In genomic region chr7:22193361-22194016, GRCh38 we compare ENCODE assay signal across 10 cellular contexts.
A peak's percentile ranks its signal among the peaks of the same experiment; 100 is the strongest.
DNase-seq lines count a peak whose midpoint lies in the region; ATAC-seq lines count a peak whose summit lies in the region.
"Had no signal": no experiment of that assay in that cellular context is flagged by ENCODE, and none has a peak within 500 bp of the region (broad histone marks: within the 10 kb centered on the region; RNA-seq: fewer than 3 reads in every experiment).

No MANE protein-coding gene starts in this region.

- no peaks in the 10 kb centered on the region for H3K9me3 Mint-ChIP-seq in activated CD4-positive, alpha-beta memory T cell treated with anti-CD3 and anti-CD28 coated beads, Interleukin-2, amount 10 ng/mL, durations not matched to agents 7 days and 5 days

- H3K36me3 Mint-ChIP-seq in activated CD4-positive, alpha-beta memory T cell treated with anti-CD3 and anti-CD28 coated beads, Interleukin-2, amount 10 ng/mL, durations not matched to agents 7 days and 5 days (ENCODE audit: low read depth) = no peaks in the 10 kb centered on the region

- in situ Hi-C loops in G401 (cut with HindIII; ENCODE audit: low sequenced_read_pairs) = no loop called here

- no peak overlapping the region for H3K27ac ChIP-seq in rectal smooth muscle tissue (ENCODE audit: low read depth, low read length)

- ATAC-seq in HG03045 (IDR thresholded peaks at IDR 0.05; ENCODE audit: unreplicated experiment) = no peak
- no peak for ATAC-seq in HG02763 (IDR thresholded peaks at IDR 0.05; ENCODE audit: unreplicated experiment)

- no peak overlapping the region for H3K4me3 Mint-ChIP-seq in activated CD4-positive, alpha-beta memory T cell treated with anti-CD3 and anti-CD28 coated beads, Interleukin-2, amount 10 ng/mL, durations not matched to agents 7 days and 5 days

- no peaks in the 10 kb centered on the region for H3K4me1 ChIP-seq in rectal smooth muscle tissue (ENCODE audit: control insufficient read depth, insufficient read depth, low read length)

- H3K36me3 ChIP-seq in rectal smooth muscle tissue (ENCODE audit: control insufficient read depth, insufficient read depth, low read length) = peaks cover 2% of the 10 kb centered on the region

- CTCF ChIA-PET in activated CD4-positive, alpha-beta memory T cell treated with anti-CD3 and anti-CD28 coated beads, Interleukin-2, amount 10 ng/mL, durations not matched to agents 7 days and 5 days (lab: Charles Lee) = no interaction called here

- peaks cover 24% of the 10 kb centered on the region for H3K27me3 Mint-ChIP-seq in activated CD4-positive, alpha-beta memory T cell treated with anti-CD3 and anti-CD28 coated beads, Interleukin-2, amount 10 ng/mL, durations not matched to agents 7 days and 5 days

- no peak overlapping the region for H3K9ac ChIP-seq in rectal smooth muscle tissue (ENCODE audit: low read length)
- H3K9ac ChIP-seq: SK-N-SH had no signal

- H3K4me1 Mint-ChIP-seq in activated CD4-positive, alpha-beta memory T cell treated with anti-CD3 and anti-CD28 coated beads, Interleukin-2, amount 10 ng/mL, durations not matched to agents 7 days and 5 days = no peaks in the 10 kb centered on the region

- POLR2A ChIA-PET in activated CD4-positive, alpha-beta memory T cell treated with anti-CD3 and anti-CD28 coated beads, Interleukin-2, amount 10 ng/mL, durations not matched to agents 7 days and 5 days (lab: Charles Lee) = no interaction called here

- DNase-seq in G401 (ENCODE audit: low spot score) = peak; percentile 93
- peak; percentile 80 for DNase-seq in astrocyte of the hippocampus (ENCODE audit: low read depth, low spot score)
- peak; percentile 85 for DNase-seq in iPS DF 19.7 (ENCODE audit: low read depth, low spot score)
- DNase-seq in activated CD4-positive, alpha-beta memory T cell treated with anti-CD3 and anti-CD28 coated beads, Interleukin-2, amount 10 ng/mL, durations not matched to agents 7 days and 5 days = no peak
- DNase-seq in SIG-M5 (lab: John Stamatoyannopoulos, UW) = no peak
- DNase-seq: effector CD8-positive, alpha-beta T cell; SK-N-SH had no signal

- no peak overlapping the region for H3K27ac Mint-ChIP-seq in activated CD4-positive, alpha-beta memory T cell treated with anti-CD3 and anti-CD28 coated beads, Interleukin-2, amount 10 ng/mL, durations not matched to agents 7 days and 5 days

- H3K27me3 ChIP-seq in rectal smooth muscle tissue (ENCODE audit: control insufficient read depth, insufficient read depth, low read length) = no peaks in the 10 kb centered on the region

- H3K4me3 ChIP-seq in rectal smooth muscle tissue (ENCODE audit: low read length) = peak overlapping the region; percentile 28

Comparison
In these comparisons a context has a peak if more than half of its experiments do, and no peak if none do; other contexts are left out.
1. DNase-seq: peak in G401 (single experiment), astrocyte of the hippocampus (single experiment) and iPS DF 19.7 (single experiment); none in activated CD4-positive, alpha-beta memory T cell treated with anti-CD3 and anti-CD28 coated beads, Interleukin-2, amount 10 ng/mL, durations not matched to agents 7 days and 5 days (single experiment) and SIG-M5 (single experiment).